Comparison of ENCODE assay signal across 11 cellular contexts in the genomic region with DNA sequence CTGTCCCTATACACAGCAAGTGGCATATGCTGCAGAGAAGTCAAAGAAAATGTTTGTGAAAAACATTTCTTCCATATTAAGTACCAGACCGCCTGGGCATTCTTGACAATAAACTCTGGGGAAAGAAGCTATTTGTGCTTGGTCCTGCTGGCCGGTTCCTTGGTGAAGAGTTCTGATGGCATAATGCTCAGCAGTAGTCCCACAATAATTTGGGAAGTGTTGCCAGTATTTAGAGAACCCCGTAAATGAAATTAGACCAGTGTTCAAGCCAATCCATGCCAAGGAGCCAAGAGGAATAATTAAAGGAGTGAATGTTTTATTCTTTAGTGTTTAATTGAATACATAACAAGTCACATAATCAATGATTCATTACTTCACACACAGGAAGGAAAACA. TPM values are rescaled to one million over a fixed set of nuclear protein-coding genes. Genes with fewer than 3 reads are reported as not detected.
A peak's percentile ranks its signal among the peaks of the same experiment; 100 is the strongest.
DNase-seq lines count a peak whose midpoint lies in the region; ATAC-seq and TF ChIP-seq lines count a peak whose summit lies in the region.
"Had no signal": no experiment of that assay in that cellular context is flagged by ENCODE, and none has a peak within 500 bp of the region (broad histone marks: within the 10 kb centered on the region; RNA-seq: fewer than 3 reads in every experiment).

No MANE protein-coding gene starts in this region.

- dilution Hi-C loops in IMR-90 (cut with HindIII; ENCODE audit: low sequenced_read_pairs, unreplicated experiment): no loop called here

- H3K27ac Mint-ChIP-seq in T-helper 2 cell treated with Interferon-gamma antibody and Interleukin-4, amounts not matched to agents 5 μg/mL and 100 μg/mL, for 36 hours: no peak overlapping the region

- no peak overlapping the region; the same call in 1 of the 2 replicates for H3K4ac ChIP-seq in IMR-90 (ENCODE audit: low read depth, low read length)

- H2AK5ac ChIP-seq in IMR-90 (ENCODE audit: low read depth, low read length): no peak overlapping the region

- no peak overlapping the region for H2BK5ac ChIP-seq in IMR-90 (ENCODE audit: low read depth, low read length, poor library complexity, severe bottlenecking)

- no peak overlapping the region for H3K23ac ChIP-seq in IMR-90 (ENCODE audit: low read depth, low read length)

- no TSS peak for BruUV-seq in IMR-90 (replicated peaks; lab: Mats Ljungman, UMichigan)

- peak overlapping the region; percentile 35; the same call in 1 of the 2 replicates for H2BK120ac ChIP-seq in IMR-90 (ENCODE audit: low read depth, low read length)

- H3K36me3 ChIP-seq in IMR-90 (ENCODE audit: control insufficient read depth, insufficient read depth, low read length) (no peaks in the 10 kb centered on the region), subcutaneous abdominal adipose tissue (ENCODE audit: control insufficient read depth in 5 of 5, insufficient read depth in 5 of 5, low read length in 5 of 5) (peaks cover 0 to 3% (median 0%) of the 10 kb centered on the region in 5 donors)

- peak overlapping the region in 1 of 2 experiments; percentile 24; a peak in 1 of 4 replicates for H4K8ac ChIP-seq in IMR-90 (ENCODE audit: low read depth in 2 of 2, low read length in 2 of 2)

- peaks cover 30% of the 10 kb centered on the region for H3K4me1 Mint-ChIP-seq in T-helper 2 cell treated with Interferon-gamma antibody and Interleukin-4, amounts not matched to agents 5 μg/mL and 100 μg/mL, for 36 hours (ENCODE audit: low read depth)

- no peak overlapping the region for H4K5ac ChIP-seq in IMR-90 (ENCODE audit: low read depth, low read length)

- H3K36me3 Mint-ChIP-seq in T-helper 2 cell treated with Interferon-gamma antibody and Interleukin-4, amounts not matched to agents 5 μg/mL and 100 μg/mL, for 36 hours (ENCODE audit: low read depth): peaks cover 9% of the 10 kb centered on the region

- H3K4me2 ChIP-seq in IMR-90 (ENCODE audit: low read depth, low read length): no peak overlapping the region

- H3K4me3 ChIP-seq in IMR-90 (ENCODE audit: insufficient read depth, low read depth, low read length): no peak overlapping the region
- peak overlapping the region in 17 of 59 donors; percentile 1 to 83 (median 24) for H3K4me3 ChIP-seq in dorsolateral prefrontal cortex
- peak overlapping the region in 1 of 5 donors; percentile 5 for H3K4me3 ChIP-seq in subcutaneous abdominal adipose tissue (ENCODE audit: low read depth in 1 of 5, low read length in 5 of 5)

- no peak overlapping the region for H2AFZ ChIP-seq in IMR-90 (replicated peaks; ENCODE audit: low read length, poor library complexity)

- H3K9ac ChIP-seq in IMR-90 (ENCODE audit: low read depth, low read length): peak overlapping the region; percentile 29; the same call in 1 of the 2 replicates
- peak overlapping the region in 1 of 5 donors; percentile 30 for H3K9ac ChIP-seq in subcutaneous abdominal adipose tissue (ENCODE audit: low read length in 5 of 5)

- 0 out of 2 replicates have a peak overlapping the region, but pooled peaks have one; percentile 16 for H4K91ac ChIP-seq in IMR-90 (ENCODE audit: insufficient read depth, low read depth, low read length)

- no CpG with 5 or more reads among the region's 3 CpGs for WGBS in IMR-90 (ENCODE audit: extremely low coverage in 2 of 2, insufficient read length in 1 of 2), 2 experiments

- H3K9me3 ChIP-seq in IMR-90 (ENCODE audit: control insufficient read depth, insufficient read depth, low read length) (no peaks in the 10 kb centered on the region), subcutaneous abdominal adipose tissue (ENCODE audit: control insufficient read depth in 5 of 5, low read length in 5 of 5) (no peaks in the 10 kb centered on the region)

- CTCF ChIA-PET in IMR-90 (lab: Yijun Ruan, JAX): interaction anchor here (0.6 to 1.6 kb wide), 2 partner anchors 157 to 212 kb away, joined by 3 to 4 read pairs; no protein-coding TSS in a partner anchor

- peaks cover 3% of the 10 kb centered on the region; the same call in 1 of the 2 replicates for H3K9me1 ChIP-seq in IMR-90 (ENCODE audit: insufficient read depth, low read length)

- no peak for DNase-seq in T-helper 2 cell treated with Interferon-gamma antibody and Interleukin-4, amounts not matched to agents 5 μg/mL and 100 μg/mL, for 36 hours (ENCODE audit: low spot score)
- no peak for DNase-seq in T-helper 2 cell
- no peak for DNase-seq in IMR-90
- no peak for DNase-seq in dorsolateral prefrontal cortex
- no peak for DNase-seq in NCI-H82 (lab: John Stamatoyannopoulos, UW)
- no peak for DNase-seq in ecto neural progenitor cell (ENCODE audit: low spot score)
- no peak for DNase-seq in central memory CD4-positive, alpha-beta T cell
- DNase-seq: 8988T, NCI-H1092 had no signal

- peaks cover 4% of the 10 kb centered on the region for H3K27me3 Mint-ChIP-seq in T-helper 2 cell treated with Interferon-gamma antibody and Interleukin-4, amounts not matched to agents 5 μg/mL and 100 μg/mL, for 36 hours (ENCODE audit: low read depth)

- H2AK9ac ChIP-seq in IMR-90 (replicated peaks; ENCODE audit: low read depth, low read length, poor library complexity): no peak overlapping the region

- intact Hi-C loops in IMR-90 (cut with micrococcal nuclease) (no loop called here), dorsolateral prefrontal cortex (cut with DNase I) (loop anchor here in 1 of 2 donors (10.0 kb wide), 1 partner anchor 115 kb away; a partner anchor contains a TSS)

- no peaks in the 10 kb centered on the region; a peak in 1 of 4 replicates for H3K79me1 ChIP-seq in IMR-90 (ENCODE audit: low read depth in 1 of 2, low read length in 2 of 2)

- no peak for TF ChIP-seq POLR2A in IMR-90 (IDR thresholded peaks at IDR 0.05; ENCODE audit: low read depth, low read length)

- H3K4me3 Mint-ChIP-seq in T-helper 2 cell treated with Interferon-gamma antibody and Interleukin-4, amounts not matched to agents 5 μg/mL and 100 μg/mL, for 36 hours: peak overlapping the region; percentile 75

- H3K14ac ChIP-seq in IMR-90 (replicated peaks; ENCODE audit: low read depth, low read length): peak overlapping the region; percentile 74; the same call in 1 of the 2 replicates

- H4K20me1 ChIP-seq in IMR-90 (ENCODE audit: insufficient read depth, low read length): no peaks in the 10 kb centered on the region

- TF ChIP-seq CTCF in IMR-90 (conservative IDR thresholded peaks at IDR 0.05; ENCODE audit: low read depth, low read length) (no peak), dorsolateral prefrontal cortex (IDR thresholded peaks at IDR 0.05 in 54 of 56, conservative IDR thresholded peaks at IDR 0.05 in 2 of 56; ENCODE audit: low read depth in 1 of 56, partially characterized antibody in 56 of 56) (no peak)

- H2BK20ac ChIP-seq in IMR-90 (ENCODE audit: low read depth, low read length): no peak overlapping the region

- POLR2A ChIA-PET in IMR-90 (lab: Charles Lee; ENCODE audit: unreplicated experiment): no interaction called here

- H3K4me1 ChIP-seq in IMR-90 (ENCODE audit: control insufficient read depth, insufficient read depth, low read length): peaks cover 5% of the 10 kb centered on the region
- H3K4me1 ChIP-seq in subcutaneous abdominal adipose tissue (ENCODE audit: control insufficient read depth in 5 of 5, insufficient read depth in 5 of 5, low read length in 5 of 5): peaks cover 0 to 47% (median 35%) of the 10 kb centered on the region in 5 donors

- no peak for TF ChIP-seq RAD21 in IMR-90 (IDR thresholded peaks at IDR 0.05; ENCODE audit: low read length)

- H3K27ac ChIP-seq in IMR-90 (ENCODE audit: insufficient read depth, low read length) (no peak overlapping the region), dorsolateral prefrontal cortex (peak overlapping the region in 45 of 59 donors; percentile 0 to 90 (median 56)), subcutaneous abdominal adipose tissue (ENCODE audit: low read depth, low read length) (peak overlapping the region; percentile 90)
- H3K27ac ChIP-seq: VCaP had no signal

- no peak overlapping the region for H3K56ac ChIP-seq in IMR-90 (ENCODE audit: extremely low read depth, insufficient read depth, low read length)

- no peaks in the 10 kb centered on the region for H3K27me3 ChIP-seq in IMR-90 (ENCODE audit: control insufficient read depth, insufficient read depth, low read length)
- H3K27me3 ChIP-seq in dorsolateral prefrontal cortex: peaks cover 0 to 5% (median 0%) of the 10 kb centered on the region in 45 donors
- H3K27me3 ChIP-seq in subcutaneous abdominal adipose tissue (ENCODE audit: control insufficient read depth in 5 of 5, insufficient read depth in 4 of 5, low read length in 5 of 5): no peaks in the 10 kb centered on the region

- no peaks in the 10 kb centered on the region for H3K9me3 Mint-ChIP-seq in T-helper 2 cell treated with Interferon-gamma antibody and Interleukin-4, amounts not matched to agents 5 μg/mL and 100 μg/mL, for 36 hours

- in situ Hi-C loops in IMR-90 (cut with MboI; ENCODE audit: low sequenced_read_pairs): no loop called here

- no peak for ATAC-seq in IMR-90 (ENCODE audit: low read depth)

- no peak overlapping the region for H2BK15ac ChIP-seq in IMR-90 (ENCODE audit: low read depth, low read length)

- no peak overlapping the region for H3K18ac ChIP-seq in IMR-90 (ENCODE audit: low read depth, low read length)

TF ChIP-seq in IMR-90, 13 proteins besides CTCF, POLR2A, EP300 and RAD21 (continues in another document):
- TF ChIP-seq BHLHE40 (IDR thresholded peaks at IDR 0.05; ENCODE audit: low read depth, low read length) (no peak), MAFK (IDR thresholded peaks at IDR 0.05; ENCODE audit: low read depth, low read length) (no peak), RFX5 (IDR thresholded peaks at IDR 0.05; ENCODE audit: low read depth, low read length) (no peak), MXI1 (IDR thresholded peaks at IDR 0.05; ENCODE audit: borderline replicate concordance, low read depth, low read length) (no peak), SMC3 (IDR thresholded peaks at IDR 0.05; ENCODE audit: low read depth, low read length) (no peak)
- TF ChIP-seq, protein P1, sequence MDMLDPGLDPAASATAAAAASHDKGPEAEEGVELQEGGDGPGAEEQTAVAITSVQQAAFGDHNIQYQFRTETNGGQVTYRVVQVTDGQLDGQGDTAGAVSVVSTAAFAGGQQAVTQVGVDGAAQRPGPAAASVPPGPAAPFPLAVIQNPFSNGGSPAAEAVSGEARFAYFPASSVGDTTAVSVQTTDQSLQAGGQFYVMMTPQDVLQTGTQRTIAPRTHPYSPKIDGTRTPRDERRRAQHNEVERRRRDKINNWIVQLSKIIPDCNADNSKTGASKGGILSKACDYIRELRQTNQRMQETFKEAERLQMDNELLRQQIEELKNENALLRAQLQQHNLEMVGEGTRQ (IDR thresholded peaks at IDR 0.05; ENCODE audit: low read depth, low read length): no peak

RNA-seq across cellular contexts. Expression of a gene that starts 6.3 kb away (rescaled TPM):
- total RNA-seq in IMR-90 (2012; rRNA removed) (1.8 and 3.9 TPM in 2 replicates), dorsolateral prefrontal cortex (10 to 100 TPM; 17.8 to 89.0 (median 40.6) TPM)
- polyA plus RNA-seq in IMR-90 (2012; rRNA removed): 1.4 and 1.9 TPM in 2 replicates
- polyA plus RNA-seq in IMR-90 (2012; cell fraction: cytosol; rRNA removed): 0.53 and 0.85 TPM in 2 replicates
- polyA plus RNA-seq in IMR-90 (2012; cell fraction: nucleus; rRNA removed; ENCODE audit: low replicate concordance): 0.48 and 0.55 TPM in 2 replicates
